ENCODE assay signal across 9 cellular contexts in genomic region chr17:40355123-40355803, GRCh38. TPM values are rescaled to one million over a fixed set of nuclear protein-coding genes. Genes with fewer than 3 reads are reported as not detected.
DNase-seq lines count a peak whose midpoint lies in the region; ATAC-seq and TF ChIP-seq lines count a peak whose summit lies in the region.
"Had no signal": no experiment of that assay in that cellular context is flagged by ENCODE, and none has a peak within 500 bp of the region (broad histone marks: within the 10 kb centered on the region; RNA-seq: fewer than 3 reads in every experiment).

No MANE protein-coding gene starts in this region.

- no peaks in the 10 kb centered on the region for H3K9me3 Mint-ChIP-seq in chondrocyte (ENCODE audit: low read depth)
- H3K9me3 Mint-ChIP-seq: dendritic cell treated with granulocyte-macrophage colony-stimulating factor and Interleukin-4, amounts not matched to agents 40 ng/mL and 50 ng/mL, for 4 days had no signal

- H3K27me3 Mint-ChIP-seq in chondrocyte (ENCODE audit: low read depth): no peaks in the 10 kb centered on the region

- H3K4me3 Mint-ChIP-seq in chondrocyte (ENCODE audit: unreplicated experiment): no peak overlapping the region
- H3K4me3 Mint-ChIP-seq: dendritic cell treated with granulocyte-macrophage colony-stimulating factor and Interleukin-4, amounts not matched to agents 40 ng/mL and 50 ng/mL, for 4 days had no signal

- H3K4me3 ChIP-seq in GM12865 (ENCODE audit: low read depth, low read length): no peak overlapping the region
- H3K4me3 ChIP-seq in NB4 (ENCODE audit: low read depth, low read length): no peak overlapping the region

- H3K27ac Mint-ChIP-seq in chondrocyte (ENCODE audit: unreplicated experiment): no peak overlapping the region
- H3K27ac Mint-ChIP-seq: dendritic cell treated with granulocyte-macrophage colony-stimulating factor and Interleukin-4, amounts not matched to agents 40 ng/mL and 50 ng/mL, for 4 days had no signal

- peak; percentile 70 for DNase-seq in GM12865 (ENCODE audit: low read depth)
- peak; percentile 67 for DNase-seq in NB4 (ENCODE audit: low read depth)
- peak; percentile 85 for DNase-seq in activated CD4-positive, alpha-beta T cell treated with anti-CD3 and anti-CD28 coated beads for 48 hours
- DNase-seq in chondrocyte (ENCODE audit: low spot score): no peak
- DNase-seq in medulla oblongata (ENCODE audit: extremely low spot score): peak; percentile 57
- peak; percentile 75 for DNase-seq in stimulated activated CD8-positive, alpha-beta memory T cell treated with anti-CD3 and anti-CD28 coated beads, Interleukin-15, amount 100 ng/mL, for 24 hours (ENCODE audit: low read depth)
- DNase-seq in LoVo (ENCODE audit: low spot score): no peak

- no peak for TF ChIP-seq POLR2A in NB4 (IDR thresholded peaks at IDR 0.05; ENCODE audit: extremely low read depth, insufficient read length)

- TF ChIP-seq CTCF in GM12865 (IDR thresholded peaks at IDR 0.05; ENCODE audit: insufficient read depth, low read depth, low read length, missing control alignments) (peak; percentile 96), NB4 (IDR thresholded peaks at IDR 0.05; ENCODE audit: low read depth, low read length) (peak; percentile 86), chondrocyte (IDR thresholded peaks at IDR 0.05) (peak; percentile 96)

- ATAC-seq in HG02759 (IDR thresholded peaks at IDR 0.05; ENCODE audit: unreplicated experiment): no peak

- H3K4me1 Mint-ChIP-seq in chondrocyte (ENCODE audit: low read depth): peaks cover 14% of the 10 kb centered on the region

- peaks cover 19% of the 10 kb centered on the region for H3K36me3 Mint-ChIP-seq in chondrocyte (ENCODE audit: low read depth)

RNA-seq across cellular contexts. Expression of gene GJD3, which starts 9.3 kb away (rescaled TPM):
- 0.32 to 0.41 TPM in 2 of 3 replicates, not detected in the other for total RNA-seq in chondrocyte

RNA-seq across cellular contexts. Expression of gene RARA, which starts 46.3 kb away (rescaled TPM):
- 59.2 to 65.7 TPM (median 61.2 TPM) in 3 replicates for total RNA-seq in chondrocyte

Comparison
In these comparisons a context has a peak if more than half of its experiments do, and no peak if none do; other contexts are left out.
1. DNase-seq: peak in GM12865 (single experiment), NB4 (single experiment), activated CD4-positive, alpha-beta T cell treated with anti-CD3 and anti-CD28 coated beads for 48 hours (single experiment), medulla oblongata (single experiment) and stimulated activated CD8-positive, alpha-beta memory T cell treated with anti-CD3 and anti-CD28 coated beads, Interleukin-15, amount 100 ng/mL, for 24 hours (single experiment); none in chondrocyte (single experiment) and LoVo (single experiment).
2. Peak in every context shown above with its lines, with median percentiles within 50 percentile points of each other: CTCF ChIP-seq.